21 cellular contexts compared by ENCODE assay signal in the genomic region with DNA sequence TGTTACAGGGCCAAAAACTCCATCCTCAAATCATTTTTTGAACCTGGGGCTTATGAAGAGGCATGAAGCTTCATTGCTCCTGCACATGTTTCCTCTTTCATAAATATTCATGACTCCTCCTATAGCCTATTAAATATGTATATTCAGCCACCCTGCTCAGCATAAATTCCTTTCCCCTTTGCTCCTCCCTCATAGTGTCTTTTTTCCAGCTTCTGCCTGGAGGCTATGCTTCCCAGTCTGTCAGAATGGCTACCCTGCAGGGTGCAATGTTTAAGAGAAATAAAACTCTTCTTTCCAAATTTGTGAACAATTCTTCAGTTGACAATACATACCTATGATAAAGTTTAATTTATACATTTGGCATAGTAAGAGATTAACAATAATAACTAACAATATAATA.
"Had no signal": no experiment of that assay in that cellular context is flagged by ENCODE, and none has a peak within 500 bp of the region (broad histone marks: within the 10 kb centered on the region; RNA-seq: fewer than 3 reads in every experiment).

No MANE protein-coding gene starts in this region.

- H3K36me3 ChIP-seq: gastrocnemius medialis, heart right ventricle, ovary, right atrium auricular region, sigmoid colon, thoracic aorta, transverse colon had no signal

- H3K4me3 ChIP-seq: dorsolateral prefrontal cortex, gastrocnemius medialis, heart right ventricle, ovary, right atrium auricular region, sigmoid colon, skin epidermis, thoracic aorta, transverse colon had no signal

- ATAC-seq: esophagus mucosa; gastrocnemius medialis; heart right ventricle; left lobe of liver; natural killer cell; stimulated activated naive B cell treated with anti-CD40 and anti-IgM and Interleukin-4, amounts not matched to agents 10 μg/mL and 1 μg/mL and 100 μg/mL, for 72 hours; stimulated activated naive CD8-positive, alpha-beta T cell treated with anti-CD3 and anti-CD28 coated beads, Interleukin-15, amount 100 ng/mL, for 72 hours had no signal

- H3K27me3 ChIP-seq: dorsolateral prefrontal cortex, gastrocnemius medialis, heart right ventricle, ovary, right atrium auricular region, sigmoid colon, transverse colon had no signal

- H3K27ac ChIP-seq: dorsolateral prefrontal cortex, gastrocnemius medialis, heart right ventricle, ovary, right atrium auricular region, sigmoid colon, skin epidermis, thoracic aorta, transverse colon had no signal

- DNase-seq: cortex of kidney; dorsolateral prefrontal cortex; effector CD8-positive, alpha-beta T cell; gastrocnemius medialis; heart right ventricle; hypothalamus; kidney glomerular epithelial cell; natural killer cell; nucleus accumbens; ovary; sigmoid colon; stimulated activated CD4-positive, alpha-beta T cell treated with anti-CD3 and anti-CD28 coated beads, Interleukin-2, amount 100 ng/mL, for 24 hours; stimulated activated CD4-positive, alpha-beta T cell treated with anti-CD3 and anti-CD28 coated beads, Interleukin-4, amount 100 ng/mL, for 4 hours; stimulated activated naive B cell treated with anti-CD40 and anti-IgM and Interleukin-4, amounts not matched to agents 10 μg/mL and 1 μg/mL and 100 μg/mL, for 72 hours; stimulated activated naive CD8-positive, alpha-beta T cell treated with anti-CD3 and anti-CD28 coated beads, Interleukin-15, amount 100 ng/mL, for 72 hours; transverse colon had no signal

- H3K9me3 ChIP-seq: gastrocnemius medialis, ovary, right atrium auricular region, thoracic aorta, transverse colon had no signal

- H3K4me1 ChIP-seq: gastrocnemius medialis, heart right ventricle, right atrium auricular region, sigmoid colon, transverse colon had no signal
